14 cellular contexts compared by ENCODE assay signal in genomic region chr3:7285502-7285901, GRCh38.
A peak's percentile ranks its signal among the peaks of the same experiment; 100 is the strongest.
DNase-seq lines count a peak whose midpoint lies in the region; ATAC-seq and TF ChIP-seq lines count a peak whose summit lies in the region.
"Had no signal": no experiment of that assay in that cellular context is flagged by ENCODE, and none has a peak within 500 bp of the region (broad histone marks: within the 10 kb centered on the region; RNA-seq: fewer than 3 reads in every experiment).

No MANE protein-coding gene starts in this region.

- H3K9me3 ChIP-seq in heart left ventricle (no peaks in the 10 kb centered on the region), right atrium auricular region (no peaks in the 10 kb centered on the region), Loucy (ENCODE audit: insufficient read depth, low read depth, low read length) (no peaks in the 10 kb centered on the region), endodermal cell (ENCODE audit: control insufficient read depth, low read length) (no peaks in the 10 kb centered on the region), gastroesophageal sphincter (no peaks in the 10 kb centered on the region)
- H3K9me3 ChIP-seq: BLaER1, SJCRH30 had no signal

- no peaks in the 10 kb centered on the region for H3K79me2 ChIP-seq in Loucy (ENCODE audit: insufficient read depth, low read length)

- peaks cover 21% of the 10 kb centered on the region for H3K4me1 Mint-ChIP-seq in endodermal cell

- H2AFZ ChIP-seq in Loucy (ENCODE audit: low read length), result no peak overlapping the region

- H3K4me3 Mint-ChIP-seq in endodermal cell, result no peak overlapping the region
- H3K4me3 Mint-ChIP-seq: stimulated activated naive CD8-positive, alpha-beta T cell treated with anti-CD3 and anti-CD28 coated beads, Interleukin-15, Interleukin-2, amounts not matched to agents 100 ng/mL and 50 ng/mL, for 24 hours had no signal

- H4K20me1 ChIP-seq in Loucy (ENCODE audit: insufficient read depth, low read length, poor library complexity, severe bottlenecking), result no peaks in the 10 kb centered on the region
- H4K20me1 ChIP-seq: BLaER1 had no signal

- H3K4me3 ChIP-seq in heart left ventricle (no peak overlapping the region), right atrium auricular region (no peak overlapping the region), Loucy (ENCODE audit: low read length, poor library complexity, severe bottlenecking) (no peak overlapping the region), endodermal cell (ENCODE audit: low read length) (no peak overlapping the region), gastroesophageal sphincter (no peak overlapping the region)
- H3K4me3 ChIP-seq: BLaER1, SJCRH30 had no signal

- 62 to 71% (median 65%) methylated on average over 3 of the region's 3 CpGs for WGBS in heart left ventricle, 4 donors
- WGBS in endodermal cell (ENCODE audit: insufficient coverage in 1 of 2, insufficient read length in 1 of 2), 2 experiments, result 83 to 91% methylated on average over 1 to 2 of the region's 3 CpGs
- 62 to 86% methylated on average over 2 to 3 of the region's 3 CpGs for WGBS in gastroesophageal sphincter (ENCODE audit: low coverage in 1 of 2), 2 donors

- ATAC-seq in heart left ventricle (no peak), gastroesophageal sphincter (no peak)

- intact Hi-C loops in heart left ventricle (cut with DNase I), result loop anchor here in 8 of 10 donors (2.0 to 10.0 kb wide), 4 partner anchors 259 to 827 kb away; no protein-coding TSS in a partner anchor

- H3K4me1 ChIP-seq in heart left ventricle (peaks cover 0 to 5% (median 0%) of the 10 kb centered on the region in 12 donors), right atrium auricular region (no peaks in the 10 kb centered on the region), Loucy (ENCODE audit: insufficient read depth, low read length, poor library complexity, severe bottlenecking) (peaks cover 5% of the 10 kb centered on the region), endodermal cell (ENCODE audit: control insufficient read depth, insufficient read depth, low read length) (peaks cover 8% of the 10 kb centered on the region), gastroesophageal sphincter (no peaks in the 10 kb centered on the region)
- H3K4me1 ChIP-seq: SJCRH30 had no signal

- no peak for DNase-seq in heart left ventricle
- DNase-seq in right atrium auricular region (ENCODE audit: low spot score), result no peak
- DNase-seq in endodermal cell, result peak; percentile 53
- DNase-seq in renal cortical epithelial cell (ENCODE audit: low read depth), result peak; percentile 30
- no peak for DNase-seq in NCI-H1092 (lab: John Stamatoyannopoulos, UW)
- no peak for DNase-seq in NOMO-1 treated with dmso at 0.1 percent for 144 hours (lab: John Stamatoyannopoulos, UW; ENCODE audit: unreplicated experiment)
- DNase-seq: activated CD4-positive, alpha-beta T cell treated with anti-CD3 and anti-CD28 coated beads, Interleukin-2, amount 50 U/mL, for 1 hour; activated naive CD4-positive, alpha-beta T cell treated with anti-CD3 and anti-CD28 coated beads, Interleukin-2, amount 50 U/mL, for 16 hours; NCI-H2029 had no signal

- no peaks in the 10 kb centered on the region for H3K27me3 Mint-ChIP-seq in endodermal cell (ENCODE audit: insufficient read depth)
- H3K27me3 Mint-ChIP-seq: stimulated activated naive CD8-positive, alpha-beta T cell treated with anti-CD3 and anti-CD28 coated beads, Interleukin-15, Interleukin-2, amounts not matched to agents 100 ng/mL and 50 ng/mL, for 24 hours had no signal

- H3F3A ChIP-seq in Loucy (ENCODE audit: low read depth), result peaks cover 4% of the 10 kb centered on the region

- TF ChIP-seq CTCF in heart left ventricle (IDR thresholded peaks at IDR 0.05), result peak in 9 of 12 donors; percentile 5 to 44 (median 29)
- peak in 1 of 2 donors; percentile 52 for TF ChIP-seq CTCF in right atrium auricular region (IDR thresholded peaks at IDR 0.05)
- peak; percentile 75 for TF ChIP-seq CTCF in Loucy (conservative IDR thresholded peaks at IDR 0.05; ENCODE audit: low read length)
- peak; percentile 67 for TF ChIP-seq CTCF in endodermal cell (conservative IDR thresholded peaks at IDR 0.05)
- peak in 1 of 4 experiments; percentile 50 for TF ChIP-seq CTCF in gastroesophageal sphincter (IDR thresholded peaks at IDR 0.05)

- H3K4me2 ChIP-seq in Loucy (ENCODE audit: low read depth, low read length, poor library complexity, severe bottlenecking), result no peak overlapping the region
- H3K4me2 ChIP-seq: BLaER1 had no signal

- no peaks in the 10 kb centered on the region for H3K9me2 ChIP-seq in Loucy (replicated peaks; ENCODE audit: low read depth, low read length)

- H3K36me3 ChIP-seq in heart left ventricle, result no peaks in the 10 kb centered on the region
- H3K36me3 ChIP-seq in right atrium auricular region, result no peaks in the 10 kb centered on the region
- no peaks in the 10 kb centered on the region for H3K36me3 ChIP-seq in Loucy (ENCODE audit: insufficient read depth, low read length)
- H3K36me3 ChIP-seq in endodermal cell (ENCODE audit: control insufficient read depth, insufficient read depth, low read length), result no peaks in the 10 kb centered on the region
- H3K36me3 ChIP-seq in gastroesophageal sphincter, result no peaks in the 10 kb centered on the region
- H3K36me3 ChIP-seq: BLaER1, SJCRH30 had no signal

- H3K27me3 ChIP-seq in heart left ventricle (no peaks in the 10 kb centered on the region), right atrium auricular region (no peaks in the 10 kb centered on the region), Loucy (ENCODE audit: insufficient read depth, low read length, poor library complexity, severe bottlenecking) (no peaks in the 10 kb centered on the region), endodermal cell (ENCODE audit: control insufficient read depth, insufficient read depth, low read length, poor library complexity, severe bottlenecking) (no peaks in the 10 kb centered on the region), gastroesophageal sphincter (no peaks in the 10 kb centered on the region)
- H3K27me3 ChIP-seq: BLaER1, SJCRH30 had no signal

- H3K27ac Mint-ChIP-seq in endodermal cell, result no peak overlapping the region
- H3K27ac Mint-ChIP-seq: stimulated activated naive CD8-positive, alpha-beta T cell treated with anti-CD3 and anti-CD28 coated beads, Interleukin-15, Interleukin-2, amounts not matched to agents 100 ng/mL and 50 ng/mL, for 24 hours had no signal

- TF ChIP-seq EP300 in gastroesophageal sphincter (IDR thresholded peaks at IDR 0.05), result no peak

- TF ChIP-seq POLR2A in heart left ventricle (IDR thresholded peaks at IDR 0.05) (no peak), gastroesophageal sphincter (IDR thresholded peaks at IDR 0.05) (no peak)

- peaks cover 8% of the 10 kb centered on the region for H3K9me3 Mint-ChIP-seq in endodermal cell
- H3K9me3 Mint-ChIP-seq: stimulated activated naive CD8-positive, alpha-beta T cell treated with anti-CD3 and anti-CD28 coated beads, Interleukin-15, Interleukin-2, amounts not matched to agents 100 ng/mL and 50 ng/mL, for 24 hours had no signal

- H3K9ac ChIP-seq in Loucy (ENCODE audit: low read depth, low read length, poor library complexity, severe bottlenecking), result no peak overlapping the region
- no peak overlapping the region for H3K9ac ChIP-seq in endodermal cell (ENCODE audit: extremely low read depth, low read length, poor library complexity, severe bottlenecking)
- H3K9ac ChIP-seq: BLaER1 had no signal

- H3K27ac ChIP-seq in heart left ventricle, result no peak overlapping the region
- no peak overlapping the region for H3K27ac ChIP-seq in right atrium auricular region
- H3K27ac ChIP-seq in endodermal cell (ENCODE audit: low read depth, low read length), result no peak overlapping the region
- no peak overlapping the region for H3K27ac ChIP-seq in gastroesophageal sphincter
- H3K27ac ChIP-seq: BLaER1, SJCRH30 had no signal

- H3K36me3 Mint-ChIP-seq in endodermal cell (ENCODE audit: low read depth), result no peaks in the 10 kb centered on the region

Comparison
In these comparisons a context has a peak if more than half of its experiments do, and no peak if none do; other contexts are left out.
1. DNase-seq: peak in endodermal cell (single experiment) and renal cortical epithelial cell (single experiment); none in heart left ventricle (0 of 5), right atrium auricular region (single experiment), NCI-H1092 (single experiment) and NOMO-1 treated with dmso at 0.1 percent for 144 hours (single experiment).